In genomic region chr17:13749566-13750235, GRCh38 we compare ENCODE assay signal across 1 cellular context.
A peak's percentile ranks its signal among the peaks of the same experiment; 100 is the strongest.
TF ChIP-seq lines count a peak whose summit lies in the region.

No MANE protein-coding gene starts in this region.

TF ChIP-seq in K562, 482 proteins besides CTCF, POLR2A, EP300 and RAD21:
- TF ChIP-seq ZBTB11 (CRISPR knock-in tag; IDR thresholded peaks at IDR 0.05) (no peak), FIP1L1 (IDR thresholded peaks at IDR 0.05; ENCODE audit: low read depth, low read length, poor library complexity, severe bottlenecking) (no peak), RREB1 (CRISPR knock-in tag; IDR thresholded peaks at IDR 0.05) (no peak), PHF20 (IDR thresholded peaks at IDR 0.05; ENCODE audit: partially characterized antibody) (no peak), TAF15 (IDR thresholded peaks at IDR 0.05; ENCODE audit: low read depth, low read length) (no peak), BCL6 (CRISPR knock-in tag; IDR thresholded peaks at IDR 0.05) (no peak), HIVEP1 (CRISPR knock-in tag; IDR thresholded peaks at IDR 0.05) (no peak), ZNF445 (CRISPR knock-in tag; IDR thresholded peaks at IDR 0.05; ENCODE audit: low read depth) (no peak), RB1 (IDR thresholded peaks at IDR 0.05; ENCODE audit: low read depth) (no peak), SRSF7 (optimal IDR thresholded peaks at IDR 0.05; ENCODE audit: low read depth, low read length) (no peak), MLLT1 (IDR thresholded peaks at IDR 0.05) (no peak), TCF3 (CRISPR knock-in tag; IDR thresholded peaks at IDR 0.05) (peak; percentile 45), ZNF232 (CRISPR knock-in tag; IDR thresholded peaks at IDR 0.05) (no peak), PBX2 (CRISPR knock-in tag; IDR thresholded peaks at IDR 0.05; ENCODE audit: low read depth) (no peak), PBX2 (tag; conservative IDR thresholded peaks at IDR 0.05; ENCODE audit: low read depth) (peak; percentile 42; the same call in 1 of the 2 replicates), ZNF239 (CRISPR knock-in tag; IDR thresholded peaks at IDR 0.05) (no peak), IRF2 (CRISPR knock-in tag; IDR thresholded peaks at IDR 0.05) (no peak), SMARCC2 (IDR thresholded peaks at IDR 0.05; ENCODE audit: low read depth) (no peak), NELFE (IDR thresholded peaks at IDR 0.05; ENCODE audit: insufficient read depth, insufficient read length) (no peak), MECOM (CRISPR knock-in tag; IDR thresholded peaks at IDR 0.05) (peak; percentile 62; the same call in 1 of the 2 replicates), ZNF165 (CRISPR knock-in tag; IDR thresholded peaks at IDR 0.05; ENCODE audit: borderline replicate concordance) (no peak), CBFA2T3 (IDR thresholded peaks at IDR 0.05) (peak; percentile 26; the same call in 1 of the 2 replicates), ZBTB1 (CRISPR knock-in tag; IDR thresholded peaks at IDR 0.05; ENCODE audit: borderline replicate concordance, low read depth) (no peak), ZNF24 (IDR thresholded peaks at IDR 0.05) (no peak), CBX3 (IDR thresholded peaks at IDR 0.05; ENCODE audit: borderline replicate concordance in 1 of 2, low read length in 2 of 2) (no peak)
- TF ChIP-seq, protein P1, sequence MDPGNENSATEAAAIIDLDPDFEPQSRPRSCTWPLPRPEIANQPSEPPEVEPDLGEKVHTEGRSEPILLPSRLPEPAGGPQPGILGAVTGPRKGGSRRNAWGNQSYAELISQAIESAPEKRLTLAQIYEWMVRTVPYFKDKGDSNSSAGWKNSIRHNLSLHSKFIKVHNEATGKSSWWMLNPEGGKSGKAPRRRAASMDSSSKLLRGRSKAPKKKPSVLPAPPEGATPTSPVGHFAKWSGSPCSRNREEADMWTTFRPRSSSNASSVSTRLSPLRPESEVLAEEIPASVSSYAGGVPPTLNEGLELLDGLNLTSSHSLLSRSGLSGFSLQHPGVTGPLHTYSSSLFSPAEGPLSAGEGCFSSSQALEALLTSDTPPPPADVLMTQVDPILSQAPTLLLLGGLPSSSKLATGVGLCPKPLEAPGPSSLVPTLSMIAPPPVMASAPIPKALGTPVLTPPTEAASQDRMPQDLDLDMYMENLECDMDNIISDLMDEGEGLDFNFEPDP (CRISPR knock-in tag; IDR thresholded peaks at IDR 0.05), result no peak
- TF ChIP-seq, protein P2, sequence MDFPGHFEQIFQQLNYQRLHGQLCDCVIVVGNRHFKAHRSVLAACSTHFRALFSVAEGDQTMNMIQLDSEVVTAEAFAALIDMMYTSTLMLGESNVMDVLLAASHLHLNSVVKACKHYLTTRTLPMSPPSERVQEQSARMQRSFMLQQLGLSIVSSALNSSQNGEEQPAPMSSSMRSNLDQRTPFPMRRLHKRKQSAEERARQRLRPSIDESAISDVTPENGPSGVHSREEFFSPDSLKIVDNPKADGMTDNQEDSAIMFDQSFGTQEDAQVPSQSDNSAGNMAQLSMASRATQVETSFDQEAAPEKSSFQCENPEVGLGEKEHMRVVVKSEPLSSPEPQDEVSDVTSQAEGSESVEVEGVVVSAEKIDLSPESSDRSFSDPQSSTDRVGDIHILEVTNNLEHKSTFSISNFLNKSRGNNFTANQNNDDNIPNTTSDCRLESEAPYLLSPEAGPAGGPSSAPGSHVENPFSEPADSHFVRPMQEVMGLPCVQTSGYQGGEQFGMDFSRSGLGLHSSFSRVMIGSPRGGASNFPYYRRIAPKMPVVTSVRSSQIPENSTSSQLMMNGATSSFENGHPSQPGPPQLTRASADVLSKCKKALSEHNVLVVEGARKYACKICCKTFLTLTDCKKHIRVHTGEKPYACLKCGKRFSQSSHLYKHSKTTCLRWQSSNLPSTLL (IDR thresholded peaks at IDR 0.05), result no peak
- TF ChIP-seq, protein P3, sequence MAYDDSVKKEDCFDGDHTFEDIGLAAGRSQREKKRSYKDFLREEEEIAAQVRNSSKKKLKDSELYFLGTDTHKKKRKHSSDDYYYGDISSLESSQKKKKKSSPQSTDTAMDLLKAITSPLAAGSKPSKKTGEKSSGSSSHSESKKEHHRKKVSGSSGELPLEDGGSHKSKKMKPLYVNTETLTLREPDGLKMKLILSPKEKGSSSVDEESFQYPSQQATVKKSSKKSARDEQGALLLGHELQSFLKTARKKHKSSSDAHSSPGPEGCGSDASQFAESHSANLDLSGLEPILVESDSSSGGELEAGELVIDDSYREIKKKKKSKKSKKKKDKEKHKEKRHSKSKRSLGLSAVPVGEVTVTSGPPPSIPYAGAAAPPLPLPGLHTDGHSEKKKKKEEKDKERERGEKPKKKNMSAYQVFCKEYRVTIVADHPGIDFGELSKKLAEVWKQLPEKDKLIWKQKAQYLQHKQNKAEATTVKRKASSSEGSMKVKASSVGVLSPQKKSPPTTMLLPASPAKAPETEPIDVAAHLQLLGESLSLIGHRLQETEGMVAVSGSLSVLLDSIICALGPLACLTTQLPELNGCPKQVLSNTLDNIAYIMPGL (CRISPR knock-in tag; IDR thresholded peaks at IDR 0.05), result no peak
- TF ChIP-seq, protein P4, sequence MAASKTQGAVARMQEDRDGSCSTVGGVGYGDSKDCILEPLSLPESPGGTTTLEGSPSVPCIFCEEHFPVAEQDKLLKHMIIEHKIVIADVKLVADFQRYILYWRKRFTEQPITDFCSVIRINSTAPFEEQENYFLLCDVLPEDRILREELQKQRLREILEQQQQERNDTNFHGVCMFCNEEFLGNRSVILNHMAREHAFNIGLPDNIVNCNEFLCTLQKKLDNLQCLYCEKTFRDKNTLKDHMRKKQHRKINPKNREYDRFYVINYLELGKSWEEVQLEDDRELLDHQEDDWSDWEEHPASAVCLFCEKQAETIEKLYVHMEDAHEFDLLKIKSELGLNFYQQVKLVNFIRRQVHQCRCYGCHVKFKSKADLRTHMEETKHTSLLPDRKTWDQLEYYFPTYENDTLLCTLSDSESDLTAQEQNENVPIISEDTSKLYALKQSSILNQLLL (CRISPR knock-in tag; IDR thresholded peaks at IDR 0.05; ENCODE audit: borderline replicate concordance), result no peak
TF ChIP-seq in K562: peak in this region for 4.
